In the genomic region with DNA sequence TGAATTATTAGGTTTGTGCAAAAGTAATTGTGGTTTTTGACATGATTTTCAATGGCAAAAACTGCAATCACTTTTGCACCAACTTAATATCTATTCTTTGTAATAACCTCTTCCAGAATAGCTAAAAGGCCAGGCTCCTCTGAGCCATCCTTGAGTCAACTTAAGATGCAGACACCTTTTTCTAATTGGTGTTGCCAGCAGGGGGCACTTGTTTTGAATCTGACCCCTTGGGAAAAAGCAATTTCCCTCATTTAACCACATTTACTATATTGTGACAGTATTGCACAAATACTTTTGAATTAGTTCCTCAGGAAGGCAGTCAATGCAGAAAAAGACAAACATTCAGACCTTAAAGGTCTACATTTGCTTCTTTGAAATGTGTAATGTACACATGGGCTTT, we compare ENCODE assay signal across 1 cellular context.
TF ChIP-seq lines count a peak whose summit lies in the region.

No MANE protein-coding gene starts in this region.

TF ChIP-seq in K562, 482 proteins besides CTCF, POLR2A, EP300 and RAD21 (continued from another document):
- TF ChIP-seq KDM5B (IDR thresholded peaks at IDR 0.05; ENCODE audit: insufficient replicate concordance, low read depth, low read length) (no peak), ZBTB12 (CRISPR knock-in tag; IDR thresholded peaks at IDR 0.05) (no peak), HOMEZ (CRISPR knock-in tag; IDR thresholded peaks at IDR 0.05) (no peak), NR1H2 (CRISPR knock-in tag; IDR thresholded peaks at IDR 0.05) (no peak)
- TF ChIP-seq, protein P1, sequence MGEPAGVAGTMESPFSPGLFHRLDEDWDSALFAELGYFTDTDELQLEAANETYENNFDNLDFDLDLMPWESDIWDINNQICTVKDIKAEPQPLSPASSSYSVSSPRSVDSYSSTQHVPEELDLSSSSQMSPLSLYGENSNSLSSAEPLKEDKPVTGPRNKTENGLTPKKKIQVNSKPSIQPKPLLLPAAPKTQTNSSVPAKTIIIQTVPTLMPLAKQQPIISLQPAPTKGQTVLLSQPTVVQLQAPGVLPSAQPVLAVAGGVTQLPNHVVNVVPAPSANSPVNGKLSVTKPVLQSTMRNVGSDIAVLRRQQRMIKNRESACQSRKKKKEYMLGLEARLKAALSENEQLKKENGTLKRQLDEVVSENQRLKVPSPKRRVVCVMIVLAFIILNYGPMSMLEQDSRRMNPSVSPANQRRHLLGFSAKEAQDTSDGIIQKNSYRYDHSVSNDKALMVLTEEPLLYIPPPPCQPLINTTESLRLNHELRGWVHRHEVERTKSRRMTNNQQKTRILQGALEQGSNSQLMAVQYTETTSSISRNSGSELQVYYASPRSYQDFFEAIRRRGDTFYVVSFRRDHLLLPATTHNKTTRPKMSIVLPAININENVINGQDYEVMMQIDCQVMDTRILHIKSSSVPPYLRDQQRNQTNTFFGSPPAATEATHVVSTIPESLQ (CRISPR knock-in tag; IDR thresholded peaks at IDR 0.05): no peak
- TF ChIP-seq, protein P2, sequence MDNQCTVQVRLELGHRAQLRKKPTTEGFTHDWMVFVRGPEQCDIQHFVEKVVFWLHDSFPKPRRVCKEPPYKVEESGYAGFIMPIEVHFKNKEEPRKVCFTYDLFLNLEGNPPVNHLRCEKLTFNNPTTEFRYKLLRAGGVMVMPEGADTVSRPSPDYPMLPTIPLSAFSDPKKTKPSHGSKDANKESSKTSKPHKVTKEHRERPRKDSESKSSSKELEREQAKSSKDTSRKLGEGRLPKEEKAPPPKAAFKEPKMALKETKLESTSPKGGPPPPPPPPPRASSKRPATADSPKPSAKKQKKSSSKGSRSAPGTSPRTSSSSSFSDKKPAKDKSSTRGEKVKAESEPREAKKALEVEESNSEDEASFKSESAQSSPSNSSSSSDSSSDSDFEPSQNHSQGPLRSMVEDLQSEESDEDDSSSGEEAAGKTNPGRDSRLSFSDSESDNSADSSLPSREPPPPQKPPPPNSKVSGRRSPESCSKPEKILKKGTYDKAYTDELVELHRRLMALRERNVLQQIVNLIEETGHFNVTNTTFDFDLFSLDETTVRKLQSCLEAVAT (IDR thresholded peaks at IDR 0.05): no peak
